ENCODE assay signal across 10 cellular contexts in the genomic region with DNA sequence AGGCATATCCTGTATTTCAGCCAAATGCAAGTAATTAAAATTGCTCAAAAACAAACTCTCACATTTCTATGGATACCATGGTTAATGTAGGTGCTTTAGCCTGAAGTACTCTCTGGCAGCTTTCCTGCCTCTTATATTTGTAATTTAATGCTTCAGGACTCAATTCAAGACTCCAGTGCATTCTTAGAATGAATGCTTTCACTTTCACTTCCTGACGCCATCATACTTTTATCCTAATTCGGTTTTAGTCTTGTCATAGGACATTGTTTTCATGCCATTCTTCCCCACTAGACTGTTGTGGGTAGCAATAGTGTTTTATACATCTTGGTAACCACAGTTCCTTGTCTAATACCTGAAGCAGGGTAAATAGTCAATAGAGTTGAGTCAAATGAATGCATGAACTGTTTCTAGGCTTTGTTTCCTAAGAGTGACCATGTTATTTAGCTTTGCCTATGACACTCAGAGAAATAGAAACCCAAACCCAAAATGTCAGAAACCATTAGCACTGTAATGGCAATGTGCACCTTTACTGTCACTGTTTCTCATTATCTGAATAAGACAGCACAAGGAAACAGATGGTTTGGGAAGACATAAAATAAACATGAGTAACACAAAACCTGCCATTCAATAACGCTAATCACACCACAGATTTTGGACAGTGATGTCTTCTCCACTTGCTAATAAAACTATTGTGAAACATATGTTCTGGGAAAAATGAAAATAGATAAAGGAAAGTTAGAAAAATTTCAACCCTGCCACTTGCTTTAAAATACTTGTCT.
A peak's percentile ranks its signal among the peaks of the same experiment; 100 is the strongest.
DNase-seq lines count a peak whose midpoint lies in the region; ATAC-seq and TF ChIP-seq lines count a peak whose summit lies in the region.
"Had no signal": no experiment of that assay in that cellular context is flagged by ENCODE, and none has a peak within 500 bp of the region (broad histone marks: within the 10 kb centered on the region; RNA-seq: fewer than 3 reads in every experiment).

No MANE protein-coding gene starts in this region.

- DNase-seq in AG08395 (ENCODE audit: low spot score), result peak; percentile 38
- DNase-seq in Jurkat, Clone E6-1 (ENCODE audit: low read depth, low spot score), result peak; percentile 7
- peak; percentile 87 for DNase-seq in astrocyte of the hippocampus (ENCODE audit: low read depth, low spot score)
- no peak for DNase-seq in lower lobe of right lung
- no peak for DNase-seq in cerebellum (ENCODE audit: low spot score)
- DNase-seq in colonic mucosa, result no peak
- DNase-seq in CD14-positive monocyte (ENCODE audit: low spot score), result no peak

- no peak overlapping the region for H3K9ac ChIP-seq in colonic mucosa (ENCODE audit: low read depth in 2 of 2, low read length in 2 of 2)

- H3K36me3 ChIP-seq in lower lobe of right lung (no peaks in the 10 kb centered on the region), colonic mucosa (no peaks in the 10 kb centered on the region)

- H3K27me3 ChIP-seq in lower lobe of right lung (ENCODE audit: low read depth) (no peaks in the 10 kb centered on the region), colonic mucosa (no peaks in the 10 kb centered on the region)

- no peaks in the 10 kb centered on the region for H3K4me1 Mint-ChIP-seq in CD14-positive monocyte
- H3K4me1 Mint-ChIP-seq: memory B cell had no signal

- no peaks in the 10 kb centered on the region for H3K36me3 Mint-ChIP-seq in CD14-positive monocyte
- H3K36me3 Mint-ChIP-seq: memory B cell had no signal

- peak; percentile 60 to 76 for ATAC-seq in lower lobe of right lung
- no peak for ATAC-seq in HG03342 (IDR thresholded peaks at IDR 0.05; ENCODE audit: unreplicated experiment)
- ATAC-seq: HCT116 had no signal

- intact Hi-C loops in lower lobe of right lung (cut with DNase I) (no loop called here), colonic mucosa (cut with DNase I) (no loop called here), CD14-positive monocyte (cut with micrococcal nuclease) (no loop called here)

- no peak overlapping the region for H3K4me3 ChIP-seq in Jurkat, Clone E6-1 (ENCODE audit: low read length)
- H3K4me3 ChIP-seq in lower lobe of right lung, result peak overlapping the region; percentile 37
- H3K4me3 ChIP-seq in colonic mucosa, result no peak overlapping the region

- H3K4me1 ChIP-seq in lower lobe of right lung, result no peaks in the 10 kb centered on the region
- no peaks in the 10 kb centered on the region for H3K4me1 ChIP-seq in colonic mucosa

- no peaks in the 10 kb centered on the region for H3K9me3 ChIP-seq in lower lobe of right lung
- H3K9me3 ChIP-seq in colonic mucosa, result no peaks in the 10 kb centered on the region

- peaks cover 0 to 5% (median 2%) of the 10 kb centered on the region in 7 donors for H3K9me3 Mint-ChIP-seq in CD14-positive monocyte

- H3K27me3 Mint-ChIP-seq in CD14-positive monocyte (ENCODE audit: low read depth in 3 of 3), result peaks cover 0 to 2% (median 0%) of the 10 kb centered on the region in 3 donors
- H3K27me3 Mint-ChIP-seq: memory B cell had no signal

- no peak overlapping the region for H3K27ac Mint-ChIP-seq in CD14-positive monocyte
- H3K27ac Mint-ChIP-seq: memory B cell had no signal

- H3K4me3 Mint-ChIP-seq in CD14-positive monocyte, result no peak overlapping the region
- H3K4me3 Mint-ChIP-seq: memory B cell had no signal

- TF ChIP-seq CTCF in lower lobe of right lung (IDR thresholded peaks at IDR 0.05), result no peak
- TF ChIP-seq CTCF in colonic mucosa (IDR thresholded peaks at IDR 0.05), result no peak
- no peak for TF ChIP-seq CTCF in CD14-positive monocyte (IDR thresholded peaks at IDR 0.05)

- H3K27ac ChIP-seq in lower lobe of right lung, result no peak overlapping the region
- H3K27ac ChIP-seq in colonic mucosa, result no peak overlapping the region

Comparison
In these comparisons a context has a peak if more than half of its experiments do, and no peak if none do; other contexts are left out.
1. DNase-seq: peak in AG08395 (single experiment), Jurkat, Clone E6-1 (single experiment) and astrocyte of the hippocampus (single experiment); none in lower lobe of right lung (single experiment), cerebellum (single experiment), colonic mucosa (single experiment) and CD14-positive monocyte (single experiment).